In genomic region chr2:70070557-70071268, GRCh38 we compare ENCODE assay signal across 8 cellular contexts. TPM values are rescaled to one million over a fixed set of nuclear protein-coding genes. Genes with fewer than 3 reads are reported as not detected.
DNase-seq lines count a peak whose midpoint lies in the region; ATAC-seq and TF ChIP-seq lines count a peak whose summit lies in the region.

No MANE protein-coding gene starts in this region.

- ATAC-seq in HG02571 (IDR thresholded peaks at IDR 0.05; ENCODE audit: unreplicated experiment) (peak; percentile 68), GM19328 (IDR thresholded peaks at IDR 0.05; ENCODE audit: unreplicated experiment) (no peak)

- DNase-seq in GM10266 (ENCODE audit: extremely low spot score) (peak; percentile 81), NCI-H1048 (lab: John Stamatoyannopoulos, UW) (peak; percentile 49), SJSA1 (ENCODE audit: low read depth in 1 of 2, low spot score in 2 of 2) (peak; percentile 70 to 72), adipocyte (ENCODE audit: low read depth) (peak; percentile 93), glomerular visceral epithelial cell (ENCODE audit: extremely low spot score) (peak; percentile 71), osteocyte (ENCODE audit: extremely low spot score, unreplicated experiment) (no peak)

- H3K27me3 Mint-ChIP-seq in osteocyte (ENCODE audit: unreplicated experiment), result no peaks in the 10 kb centered on the region

- peaks cover 7% of the 10 kb centered on the region; the same call in 1 of the 2 replicates for H3K4me1 ChIP-seq in SJSA1 (replicated peaks)
- H3K4me1 ChIP-seq in adipocyte (ENCODE audit: control insufficient read depth, insufficient read depth, low read length), result peaks cover 13% of the 10 kb centered on the region

- no peak overlapping the region for H3K4me3 Mint-ChIP-seq in osteocyte (ENCODE audit: unreplicated experiment)

- H3K9me3 ChIP-seq in SJSA1 (replicated peaks) (no peaks in the 10 kb centered on the region), adipocyte (ENCODE audit: control insufficient read depth, low read length) (no peaks in the 10 kb centered on the region)

- H3K4me1 Mint-ChIP-seq in osteocyte (ENCODE audit: unreplicated experiment), result peaks cover 14% of the 10 kb centered on the region

- H3K27ac ChIP-seq in SJSA1, result peak overlapping the region; percentile 33; the same call in 1 of the 2 replicates

- H3K4me3 ChIP-seq in SJSA1 (no peak overlapping the region), adipocyte (ENCODE audit: low read length) (no peak overlapping the region)

- no peaks in the 10 kb centered on the region for H3K9me3 Mint-ChIP-seq in osteocyte (ENCODE audit: unreplicated experiment)

- peak overlapping the region; percentile 96 for H3K27ac Mint-ChIP-seq in osteocyte (ENCODE audit: unreplicated experiment)

- peaks cover 22% of the 10 kb centered on the region for H3K36me3 ChIP-seq in SJSA1
- peaks cover 27% of the 10 kb centered on the region for H3K36me3 ChIP-seq in adipocyte (ENCODE audit: control insufficient read depth, insufficient read depth, low read length, severe bottlenecking)

- peak overlapping the region; percentile 52 for H3K9ac ChIP-seq in adipocyte (ENCODE audit: low read length)

- peak; percentile 83 for TF ChIP-seq CTCF in GM10266 (IDR thresholded peaks at IDR 0.05; ENCODE audit: control insufficient read depth, insufficient read depth, low read depth, missing control alignments)
- TF ChIP-seq CTCF in osteocyte (IDR thresholded peaks at IDR 0.05), result peak; percentile 86

- no peaks in the 10 kb centered on the region for H3K27me3 ChIP-seq in SJSA1 (replicated peaks)
- no peaks in the 10 kb centered on the region for H3K27me3 ChIP-seq in adipocyte (replicated peaks; ENCODE audit: control insufficient read depth, insufficient read depth, low read length)

- peaks cover 32% of the 10 kb centered on the region for H3K36me3 Mint-ChIP-seq in osteocyte (ENCODE audit: unreplicated experiment)

RNA-seq across cellular contexts. Expression of gene PCBP1, which starts 16.6 kb away (rescaled TPM):
- 17.7 and 25.2 TPM in 2 replicates for total RNA-seq in SJSA1 (2014; rRNA removed; shearing (Covaris generic))
- total RNA-seq in osteocyte, result 261 and 262 TPM in 2 replicates

Comparison
In these comparisons a context has a peak if more than half of its experiments do, and no peak if none do; other contexts are left out.
1. RNA of gene PCBP1, which starts 16.6 kb away (total RNA-seq): 261 to 262 TPM in osteocyte; 17.7 to 25.2 TPM in SJSA1; every median in the first group is over 10 times any median in the second.